ENCODE assay signal across 8 cellular contexts in the genomic region with DNA sequence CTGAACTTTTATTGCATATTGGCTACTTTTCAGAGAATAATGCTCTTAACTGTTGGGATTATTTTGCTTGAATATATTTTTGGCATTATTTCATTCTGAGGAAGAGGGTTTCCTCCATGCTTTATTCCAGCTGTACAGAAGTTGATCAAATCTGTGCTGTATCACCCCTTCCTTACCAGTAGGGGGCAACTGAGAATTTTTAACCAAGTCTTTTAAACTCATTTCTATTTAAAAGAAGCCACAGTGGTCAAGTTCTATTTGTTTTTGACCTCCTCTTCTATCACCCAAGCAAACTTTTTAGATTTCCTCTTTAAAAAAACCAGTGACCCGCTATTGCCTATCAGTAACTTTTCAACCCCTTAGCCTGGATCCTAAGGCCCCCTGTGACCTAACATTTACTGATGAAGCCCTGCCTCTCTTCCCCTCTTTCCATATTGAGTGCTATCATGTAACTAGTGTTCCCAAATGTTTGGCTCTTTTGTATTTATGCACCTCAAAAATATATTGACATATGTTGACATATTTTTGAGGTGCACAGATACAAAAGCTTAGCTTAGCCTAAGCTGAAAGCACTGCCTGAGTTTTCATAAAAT.
DNase-seq lines count a peak whose midpoint lies in the region; ATAC-seq, FAIRE-seq and TF ChIP-seq lines count a peak whose summit lies in the region.

No MANE protein-coding gene starts in this region.

- TF ChIP-seq POLR2A in esophagus squamous epithelium (IDR thresholded peaks at IDR 0.05): no peak

- DNase-seq in OCI-M1 (lab: John Stamatoyannopoulos, UW) (peak; percentile 56), esophagus squamous epithelium (lab: John Stamatoyannopoulos, UW) (no peak), small intestine (peak; percentile 7), NCI-H2107 (lab: John Stamatoyannopoulos, UW) (no peak)

- H3K27me3 ChIP-seq in esophagus squamous epithelium (no peaks in the 10 kb centered on the region), small intestine (ENCODE audit: control insufficient read depth in 2 of 2, insufficient read depth in 2 of 2, low read length in 2 of 2) (no peaks in the 10 kb centered on the region)

- WGBS in esophagus squamous epithelium, 2 donors: 15 to 19% methylated on average over 1 of the region's 1 CpG
- WGBS in small intestine, 3 donors: 3 to 8% (median 3%) methylated on average over 1 of the region's 1 CpG

- H3K4me3 ChIP-seq in esophagus squamous epithelium (no peak overlapping the region), small intestine (ENCODE audit: low read depth in 1 of 2, low read length in 2 of 2) (no peak overlapping the region)

- intact Hi-C loops in esophagus squamous epithelium (cut with DNase I): no loop called here

- H3K9me3 ChIP-seq in esophagus squamous epithelium: no peaks in the 10 kb centered on the region
- no peaks in the 10 kb centered on the region for H3K9me3 ChIP-seq in small intestine (ENCODE audit: control insufficient read depth, low read depth)

- no peak for FAIRE-seq in small intestine (lab: Jason Lieb, UNC)

- H3K36me3 ChIP-seq in esophagus squamous epithelium: no peaks in the 10 kb centered on the region
- H3K36me3 ChIP-seq in small intestine (ENCODE audit: control insufficient read depth in 2 of 2, insufficient read depth in 2 of 2, low read length in 2 of 2): no peaks in the 10 kb centered on the region

- H3K27ac ChIP-seq in 22Rv1 (no peak overlapping the region), esophagus squamous epithelium (no peak overlapping the region), small intestine (ENCODE audit: low read depth in 1 of 2, low read length in 1 of 2) (no peak overlapping the region)

- H3K4me1 ChIP-seq in esophagus squamous epithelium: no peaks in the 10 kb centered on the region
- H3K4me1 ChIP-seq in small intestine (ENCODE audit: control insufficient read depth in 2 of 2, insufficient read depth in 1 of 2, low read depth in 1 of 2, low read length in 1 of 2): no peaks in the 10 kb centered on the region

- TF ChIP-seq CTCF in 22Rv1 (IDR thresholded peaks at IDR 0.05) (peak; percentile 86), GM12873 (IDR thresholded peaks at IDR 0.05; ENCODE audit: insufficient read depth, low read depth, low read length, missing control alignments) (peak; percentile 74), esophagus squamous epithelium (IDR thresholded peaks at IDR 0.05) (peak; percentile 30 to 69 (median 49))

- ATAC-seq in HG02885 (IDR thresholded peaks at IDR 0.05; ENCODE audit: poor library complexity, unreplicated experiment): peak; percentile 93
- ATAC-seq in GM21825 (IDR thresholded peaks at IDR 0.05; ENCODE audit: unreplicated experiment): no peak

Comparison
In these comparisons a context has a peak if more than half of its experiments do, and no peak if none do; other contexts are left out.
1. DNase-seq: peak in OCI-M1 (single experiment) and small intestine (single experiment); none in esophagus squamous epithelium (single experiment) and NCI-H2107 (single experiment).
2. Peak in every context shown above with its lines, with median percentiles within 50 percentile points of each other: CTCF ChIP-seq.